In genomic region chr2:19748073-19748375, GRCh38 we compare ENCODE assay signal across 16 cellular contexts.
"Had no signal": no experiment of that assay in that cellular context is flagged by ENCODE, and none has a peak within 500 bp of the region (broad histone marks: within the 10 kb centered on the region; RNA-seq: fewer than 3 reads in every experiment).

No MANE protein-coding gene starts in this region.

- H3K4me2 ChIP-seq: hepatocyte had no signal

- H3K27me3 ChIP-seq: adrenal gland, esophagus squamous epithelium, hepatocyte had no signal

- H3K4me3 ChIP-seq: adrenal gland, esophagus squamous epithelium, hepatocyte, prostate gland, spleen had no signal

- H3K36me3 ChIP-seq: adrenal gland, esophagus squamous epithelium, prostate gland, spleen had no signal

- H3K4me1 ChIP-seq: adrenal gland, esophagus squamous epithelium, prostate gland, spleen had no signal

- H3K27ac ChIP-seq: adrenal gland, esophagus squamous epithelium, hepatocyte, prostate gland, spleen had no signal

- FAIRE-seq: endothelial cell of umbilical vein had no signal

- DNase-seq: activated CD4-positive, alpha-beta T cell treated with anti-CD3 and anti-CD28 coated beads, Interleukin-2, amount 50 U/mL, for 48 hours; activated CD4-positive, CD25-positive, alpha-beta regulatory T cell treated with anti-CD3 and anti-CD28 coated beads, Interleukin-2, amount 50 U/mL, for 72 hours; activated effector memory CD4-positive, alpha-beta T cell treated with Interleukin-2 at 50 U/mL for 16 hours; activated T-cell treated with anti-CD3 and anti-CD28 coated beads, Interleukin-2, amount 50 U/mL, for 4 hours; adrenal gland; central memory CD4-positive, alpha-beta T cell; cortex of kidney; effector CD4-positive, alpha-beta T cell; esophagus squamous epithelium; kidney glomerular epithelial cell; spleen; stimulated activated naive CD8-positive, alpha-beta T cell treated with anti-CD3 and anti-CD28 coated beads, Interleukin-15, amount 100 ng/mL, for 72 hours had no signal

- H3K79me2 ChIP-seq: hepatocyte had no signal

- ATAC-seq: activated T-cell treated with anti-CD3 and anti-CD28 coated beads, Interleukin-2, amount 50 U/mL, for 4 hours; sciatic nerve; stimulated activated naive CD8-positive, alpha-beta T cell treated with anti-CD3 and anti-CD28 coated beads, Interleukin-15, amount 100 ng/mL, for 72 hours had no signal

- H3K9me3 ChIP-seq: adrenal gland, esophagus squamous epithelium, prostate gland, spleen had no signal
